ENCODE assay signal across 8 cellular contexts in the genomic region with DNA sequence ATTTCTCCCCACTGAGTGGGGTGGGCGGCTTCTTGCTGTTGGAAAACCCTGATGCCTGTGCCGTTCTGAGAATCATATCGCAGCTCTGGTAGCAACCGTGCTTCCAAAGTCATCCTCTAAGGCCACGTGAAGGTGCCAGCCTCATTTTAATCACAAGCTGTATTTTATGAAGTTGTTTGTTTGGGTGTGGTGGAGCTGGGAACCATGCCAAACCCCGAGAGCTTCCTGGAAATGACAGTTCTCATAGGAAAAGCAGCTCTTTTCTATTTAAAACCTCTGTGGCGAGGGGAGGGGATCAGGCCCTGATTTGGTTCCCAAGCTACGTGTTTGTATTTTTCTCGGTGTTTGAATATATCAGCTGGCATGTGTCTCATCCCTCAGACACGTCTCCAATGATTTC. TPM values are rescaled to one million over a fixed set of nuclear protein-coding genes. Genes with fewer than 3 reads are reported as not detected.
DNase-seq lines count a peak whose midpoint lies in the region; ATAC-seq and TF ChIP-seq lines count a peak whose summit lies in the region.

No MANE protein-coding gene starts in this region.

- H3K4me1 Mint-ChIP-seq in T-helper 2 cell treated with Interferon-gamma antibody and Interleukin-4, amounts not matched to agents 5 μg/mL and 100 μg/mL, for 36 hours (ENCODE audit: low read depth): peaks cover 12% of the 10 kb centered on the region
- peaks cover 43% of the 10 kb centered on the region for H3K4me1 Mint-ChIP-seq in stimulated activated effector memory CD8-positive, alpha-beta T cell treated with anti-CD3 and anti-CD28 coated beads, Interleukin-12 subunit alpha, Interleukin-12 subunit beta, amount 100 ng/mL, for 72 hours

- no peak overlapping the region for H3K9ac ChIP-seq in mammary epithelial cell (ENCODE audit: insufficient read depth, low read length)

- 58% methylated on average over 9 of the region's 10 CpGs for WGBS in mammary epithelial cell (ENCODE audit: low coverage, missing lambda C conversion rate)

- H3K9me3 ChIP-seq in A673 (ENCODE audit: low read depth, low read length, poor library complexity, severe bottlenecking) (no peaks in the 10 kb centered on the region), mammary epithelial cell (replicated peaks; ENCODE audit: insufficient read depth, low read length) (no peaks in the 10 kb centered on the region)

- DNase-seq in A673 (ENCODE audit: low spot score) (peak; percentile 61), LHCN-M2 (ENCODE audit: low read depth) (peak; percentile 92), mammary epithelial cell (peak; percentile 38), left kidney (ENCODE audit: low read depth, low spot score) (peak; percentile 33)
- no peak for DNase-seq in T-helper 2 cell treated with Interferon-gamma antibody and Interleukin-4, amounts not matched to agents 5 μg/mL and 100 μg/mL, for 36 hours (ENCODE audit: low spot score)
- DNase-seq in stimulated activated effector memory CD8-positive, alpha-beta T cell treated with anti-CD3 and anti-CD28 coated beads, Interleukin-12 subunit alpha, Interleukin-12 subunit beta, amount 100 ng/mL, for 72 hours (ENCODE audit: low spot score in 2 of 2): peak in 1 of 2 donors; percentile 53

- H3K36me3 Mint-ChIP-seq in T-helper 2 cell treated with Interferon-gamma antibody and Interleukin-4, amounts not matched to agents 5 μg/mL and 100 μg/mL, for 36 hours (ENCODE audit: low read depth): peaks cover 29% of the 10 kb centered on the region
- peaks cover 49% of the 10 kb centered on the region for H3K36me3 Mint-ChIP-seq in stimulated activated effector memory CD8-positive, alpha-beta T cell treated with anti-CD3 and anti-CD28 coated beads, Interleukin-12 subunit alpha, Interleukin-12 subunit beta, amount 100 ng/mL, for 72 hours

- H3K79me2 ChIP-seq in mammary epithelial cell (ENCODE audit: insufficient read depth, low read length): no peaks in the 10 kb centered on the region

- no peaks in the 10 kb centered on the region for H3K27me3 Mint-ChIP-seq in T-helper 2 cell treated with Interferon-gamma antibody and Interleukin-4, amounts not matched to agents 5 μg/mL and 100 μg/mL, for 36 hours (ENCODE audit: low read depth)

- H3K4me1 ChIP-seq in A673 (ENCODE audit: insufficient read depth, low read length, poor library complexity, severe bottlenecking) (peaks cover 7% of the 10 kb centered on the region), mammary epithelial cell (ENCODE audit: insufficient read depth, low read length) (no peaks in the 10 kb centered on the region)

- H2AFZ ChIP-seq in mammary epithelial cell (ENCODE audit: low read depth, low read length): no peak overlapping the region

- no peak overlapping the region for H3K27ac Mint-ChIP-seq in T-helper 2 cell treated with Interferon-gamma antibody and Interleukin-4, amounts not matched to agents 5 μg/mL and 100 μg/mL, for 36 hours
- H3K27ac Mint-ChIP-seq in stimulated activated effector memory CD8-positive, alpha-beta T cell treated with anti-CD3 and anti-CD28 coated beads, Interleukin-12 subunit alpha, Interleukin-12 subunit beta, amount 100 ng/mL, for 72 hours: peak overlapping the region; percentile 85

- dilution Hi-C loops in mammary epithelial cell (cut with HindIII; ENCODE audit: low sequenced_read_pairs): no loop called here

- no TSS peak for BruUV-seq in A673 (replicated peaks; lab: Mats Ljungman, UMichigan)
- BruUV-seq in mammary epithelial cell (replicated peaks; lab: Mats Ljungman, UMichigan): no TSS peak

- H3K4me3 ChIP-seq in A673 (ENCODE audit: low read depth, low read length, poor library complexity, severe bottlenecking) (no peak overlapping the region), mammary epithelial cell (replicated peaks in 1 of 3; ENCODE audit: insufficient read depth in 1 of 3, low read depth in 2 of 3, low read length in 3 of 3) (no peak overlapping the region)

- intact Hi-C loops in A673 (cut with micrococcal nuclease; ENCODE audit: unreplicated experiment): loop anchor here (2.0 kb wide), 1 partner anchor 20 kb away; no protein-coding TSS in a partner anchor
- intact Hi-C loops in mammary epithelial cell (cut with micrococcal nuclease): no loop called here

- no peak overlapping the region for H3K4me2 ChIP-seq in mammary epithelial cell (ENCODE audit: insufficient read depth, low read depth, low read length)

- in situ Hi-C loops in mammary epithelial cell (cut with MboI; ENCODE audit: low sequenced_read_pairs in 2 of 2): no loop called here

- H3K4me3 Mint-ChIP-seq in T-helper 2 cell treated with Interferon-gamma antibody and Interleukin-4, amounts not matched to agents 5 μg/mL and 100 μg/mL, for 36 hours: peak overlapping the region; percentile 17
- H3K4me3 Mint-ChIP-seq in stimulated activated effector memory CD8-positive, alpha-beta T cell treated with anti-CD3 and anti-CD28 coated beads, Interleukin-12 subunit alpha, Interleukin-12 subunit beta, amount 100 ng/mL, for 72 hours: peak overlapping the region; percentile 17

- H3K27ac ChIP-seq in A673 (ENCODE audit: low read depth, low read length, poor library complexity, severe bottlenecking) (no peak overlapping the region), mammary epithelial cell (ENCODE audit: insufficient read depth, low read depth, low read length) (no peak overlapping the region)

- H3K9me3 Mint-ChIP-seq in T-helper 2 cell treated with Interferon-gamma antibody and Interleukin-4, amounts not matched to agents 5 μg/mL and 100 μg/mL, for 36 hours: no peaks in the 10 kb centered on the region
- no peaks in the 10 kb centered on the region for H3K9me3 Mint-ChIP-seq in stimulated activated effector memory CD8-positive, alpha-beta T cell treated with anti-CD3 and anti-CD28 coated beads, Interleukin-12 subunit alpha, Interleukin-12 subunit beta, amount 100 ng/mL, for 72 hours

- CTCF ChIA-PET in A673 (lab: Charles Lee): interaction anchor here (0.9 kb wide), 1 partner anchor 190 kb away, joined by 3 read pairs; no protein-coding TSS in a partner anchor
- CTCF ChIA-PET in mammary epithelial cell (lab: Charles Lee; ENCODE audit: low non-redundant PET): no interaction called here

- H3K27me3 ChIP-seq in A673 (replicated peaks; ENCODE audit: insufficient read depth, low read depth, low read length, poor library complexity) (no peaks in the 10 kb centered on the region), mammary epithelial cell (ENCODE audit: insufficient read depth, low read length) (no peaks in the 10 kb centered on the region)

- no peaks in the 10 kb centered on the region for H4K20me1 ChIP-seq in mammary epithelial cell (ENCODE audit: insufficient read depth, low read length)

- no peak for TF ChIP-seq CTCF in A673 (conservative IDR thresholded peaks at IDR 0.05; ENCODE audit: low read depth, low read length)
- TF ChIP-seq CTCF in mammary epithelial cell (conservative IDR thresholded peaks at IDR 0.05 in 1 of 2, IDR thresholded peaks at IDR 0.05 in 1 of 2; ENCODE audit: extremely low read depth in 1 of 2, insufficient read depth in 1 of 2, low read depth in 1 of 2, low read length in 2 of 2): no peak

- peak; percentile 52 for ATAC-seq in stimulated activated effector memory CD8-positive, alpha-beta T cell treated with anti-CD3 and anti-CD28 coated beads, Interleukin-12 subunit alpha, Interleukin-12 subunit beta, amount 100 ng/mL, for 72 hours
- ATAC-seq in HG03520 (IDR thresholded peaks at IDR 0.05; ENCODE audit: unreplicated experiment): no peak
- no peak for ATAC-seq in HG03354 (IDR thresholded peaks at IDR 0.05; ENCODE audit: poor library complexity, severe bottlenecking, unreplicated experiment)

- H3K36me3 ChIP-seq in A673 (ENCODE audit: insufficient read depth, low read length, poor library complexity, severe bottlenecking) (peaks cover 29% of the 10 kb centered on the region), mammary epithelial cell (ENCODE audit: insufficient read depth, low read length) (peaks cover 2% of the 10 kb centered on the region)

- POLR2A ChIA-PET in A673 (lab: Charles Lee; ENCODE audit: low non-redundant PET): no interaction called here

RNA-seq across cellular contexts. Expression of a gene that starts 21.7 kb away (rescaled TPM):
- 65.0 and 68.9 TPM in 2 replicates for total RNA-seq in A673 (2021)
- 12.6 and 16.6 TPM in 2 replicates for total RNA-seq in LHCN-M2 (2014; rRNA removed)
- 20.0 TPM for polyA plus RNA-seq in LHCN-M2 (2012)
- 10 to 100 TPM in 1 of 2 donors, 1 to 10 TPM in 1; 7.8 to 31.3 TPM for total RNA-seq in mammary epithelial cell
- 11.6 TPM for polyA plus RNA-seq in mammary epithelial cell
- polyA minus RNA-seq in mammary epithelial cell: 16.1 TPM

RNA-seq across cellular contexts. Expression of a gene that starts 21.8 kb away (rescaled TPM):
- 11.2 and 14.1 TPM in 2 replicates for total RNA-seq in A673 (2021)
- total RNA-seq in LHCN-M2 (2014; rRNA removed): 10.6 and 11.7 TPM in 2 replicates
- polyA plus RNA-seq in LHCN-M2 (2012): 4.5 TPM
- total RNA-seq in mammary epithelial cell: 10 to 100 TPM in 1 of 2 donors, 1 to 10 TPM in 1; 5.8 to 11.0 TPM
- 6.1 TPM for polyA plus RNA-seq in mammary epithelial cell
- 20.5 TPM for polyA minus RNA-seq in mammary epithelial cell
